3 cellular contexts compared by ENCODE assay signal in genomic region chr2:110480084-110480483, GRCh38. TPM values are rescaled to one million over a fixed set of nuclear protein-coding genes. Genes with fewer than 3 reads are reported as not detected.
"Had no signal": no experiment of that assay in that cellular context is flagged by ENCODE, and none has a peak within 500 bp of the region (broad histone marks: within the 10 kb centered on the region; RNA-seq: fewer than 3 reads in every experiment).

No MANE protein-coding gene starts in this region.

RNA-seq across cellular contexts. Expression of gene LIMS4, which starts 7.5 kb away (rescaled TPM):
- total RNA-seq: activated T-helper 1 cell treated with anti-CD3 and anti-CD28 coated beads, Interleukin-12 subunit alpha, Interleukin-12 subunit beta, Interleukin-2, Interleukin-4 antibody, amounts not matched to agents 30 ng/mL and 10 ng/mL and 1 ng/mL, durations not matched to agents 14 hours and 24 hours and 36 hours; activated T-helper 2 cell treated with anti-CD3 and anti-CD28 coated beads, Interferon-gamma antibody, Interleukin-2, Interleukin-4, amounts not matched to agents 10 μg/mL and 5 μg/mL and 100 μg/mL, durations not matched to agents 14 hours and 24 hours and 36 hours; bronchial epithelial cell had no signal
